ENCODE assay signal across 8 cellular contexts in genomic region chr17:81095608-81095888, GRCh38.
DNase-seq lines count a peak whose midpoint lies in the region; ATAC-seq lines count a peak whose summit lies in the region.

No MANE protein-coding gene starts in this region.

- no peaks in the 10 kb centered on the region for H3K27me3 ChIP-seq in ACC112 (ENCODE audit: insufficient read depth, low read length)
- no peaks in the 10 kb centered on the region for H3K27me3 ChIP-seq in muscle layer of colon (ENCODE audit: control insufficient read depth in 1 of 2, insufficient read depth in 2 of 2, low read length in 2 of 2)

- H3K4me1 ChIP-seq in ACC112 (ENCODE audit: control insufficient read depth, insufficient read depth, low read length, unreplicated experiment) (peaks cover 43% of the 10 kb centered on the region), muscle layer of colon (ENCODE audit: insufficient read depth, low read length) (peaks cover 47% of the 10 kb centered on the region)

- peak overlapping the region; percentile 89 for H3K27ac ChIP-seq in ACC112 (ENCODE audit: low read depth, low read length)
- H3K27ac ChIP-seq in muscle layer of colon (ENCODE audit: low read depth, low read length): peak overlapping the region; percentile 54

- peak overlapping the region; percentile 33 for H3K9ac ChIP-seq in muscle layer of colon (ENCODE audit: low read length)

- H3K4me3 ChIP-seq in ACC112 (ENCODE audit: low read depth, low read length): peak overlapping the region; percentile 44; the same call in 1 of the 2 replicates
- H3K4me3 ChIP-seq in muscle layer of colon (ENCODE audit: low read depth in 1 of 2, low read length in 2 of 2): no peak overlapping the region

- DNase-seq in MV-4-11 (lab: John Stamatoyannopoulos, UW): peak; percentile 5
- peak; percentile 29 for DNase-seq in central memory CD4-positive, alpha-beta T cell

- H3K9me3 ChIP-seq in muscle layer of colon (ENCODE audit: low read length): no peaks in the 10 kb centered on the region

- no peaks in the 10 kb centered on the region for H3K36me3 ChIP-seq in ACC112 (ENCODE audit: insufficient read depth, low read length)
- H3K36me3 ChIP-seq in muscle layer of colon (ENCODE audit: insufficient read depth, low read length): peaks cover 15% of the 10 kb centered on the region

- no peaks in the 10 kb centered on the region for H3K79me2 ChIP-seq in ACC112 (ENCODE audit: control insufficient read depth, insufficient read depth, low read length, unreplicated experiment)

- no peak overlapping the region for H2AFZ ChIP-seq in ACC112 (ENCODE audit: low read length, unreplicated experiment)

- ATAC-seq in HG02759 (IDR thresholded peaks at IDR 0.05; ENCODE audit: unreplicated experiment) (no peak), HG02970 (IDR thresholded peaks at IDR 0.05; ENCODE audit: low FRiP score, unreplicated experiment) (no peak), GM18520 (IDR thresholded peaks at IDR 0.05; ENCODE audit: unreplicated experiment) (no peak), HG02973 (IDR thresholded peaks at IDR 0.05; ENCODE audit: unreplicated experiment) (no peak)
